Comparison of ENCODE assay signal across 12 cellular contexts in the genomic region with DNA sequence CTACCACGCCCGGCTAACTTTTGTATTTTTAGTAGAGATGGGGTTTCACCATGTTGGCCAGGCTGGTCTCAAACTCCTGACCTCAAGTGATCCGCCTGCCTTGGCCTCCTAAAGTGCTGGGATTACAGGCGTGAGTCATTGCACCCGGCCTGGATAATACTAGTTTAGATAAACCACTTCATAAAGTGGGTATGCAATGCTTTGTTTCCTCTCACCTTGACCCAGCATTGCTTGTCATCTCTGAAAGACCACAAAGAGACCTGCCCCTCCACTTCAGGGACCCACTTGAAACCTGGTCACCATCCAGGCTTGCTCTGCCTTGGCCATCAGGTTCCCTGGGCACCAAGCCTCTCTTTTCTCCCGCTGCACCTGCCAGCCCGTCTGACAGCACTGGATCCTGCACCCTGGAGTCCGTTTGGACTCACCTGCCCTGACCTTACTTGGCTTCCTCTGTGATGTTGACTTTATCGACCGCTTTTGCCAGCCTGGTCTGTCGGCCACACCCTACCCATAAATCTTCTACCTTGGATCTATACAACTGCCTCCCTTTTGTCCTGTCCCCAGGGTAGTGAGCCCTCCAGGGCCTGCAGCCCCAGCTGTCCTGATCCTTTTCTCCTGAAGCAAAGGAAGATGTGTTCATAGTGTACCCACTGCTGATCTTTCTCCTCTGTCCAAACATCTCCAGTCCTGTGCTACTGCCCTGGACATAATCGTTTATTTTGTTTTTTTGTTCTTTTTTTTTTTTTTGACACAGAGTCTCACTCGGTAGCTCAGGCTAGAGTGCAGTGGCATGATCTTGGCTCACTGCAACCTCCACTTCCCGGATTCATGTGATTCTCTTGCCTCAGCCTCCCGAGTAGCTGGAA. TPM values are rescaled to one million over a fixed set of nuclear protein-coding genes. Genes with fewer than 3 reads are reported as not detected.
DNase-seq lines count a peak whose midpoint lies in the region; ATAC-seq and TF ChIP-seq lines count a peak whose summit lies in the region.
"Had no signal": no experiment of that assay in that cellular context is flagged by ENCODE, and none has a peak within 500 bp of the region (broad histone marks: within the 10 kb centered on the region; RNA-seq: fewer than 3 reads in every experiment).

No MANE protein-coding gene starts in this region.

- DNase-seq in CD4-positive, CD25-positive, alpha-beta regulatory T cell, result no peak
- peak; percentile 52 for DNase-seq in LoVo (ENCODE audit: low spot score)
- peak; percentile 96 for DNase-seq in NCI-H748 (lab: John Stamatoyannopoulos, UW; ENCODE audit: unreplicated experiment)
- peak; percentile 72 to 93 (median 89) for DNase-seq in right lobe of liver
- DNase-seq in DMS 273 (lab: John Stamatoyannopoulos, UW; ENCODE audit: unreplicated experiment), result no peak
- DNase-seq in foreskin fibroblast, result no peak
- DNase-seq in BE2C, result no peak

- H3K36me3 Mint-ChIP-seq in CD4-positive, CD25-positive, alpha-beta regulatory T cell, result no peaks in the 10 kb centered on the region

- H3K27me3 Mint-ChIP-seq in CD4-positive, CD25-positive, alpha-beta regulatory T cell, result peaks cover 6% of the 10 kb centered on the region

- intact Hi-C loops in right lobe of liver (cut with DNase I), result no loop called here

- 26% methylated on average over 14 of the region's 15 CpGs for WGBS in right lobe of liver (ENCODE audit: insufficient coverage, low coverage, low lambda C conversion rate, missing lambda C conversion rate)

- no peaks in the 10 kb centered on the region for H3K27me3 ChIP-seq in CD4-positive, CD25-positive, alpha-beta regulatory T cell (ENCODE audit: control insufficient read depth, insufficient read depth, low read length)
- H3K27me3 ChIP-seq in right lobe of liver (no peaks in the 10 kb centered on the region), BE2C (no peaks in the 10 kb centered on the region)
- H3K27me3 ChIP-seq: vagina had no signal

- H3K27ac Mint-ChIP-seq in CD4-positive, CD25-positive, alpha-beta regulatory T cell, result peak overlapping the region in 2 of 3 donors; percentile 70 to 82
- H3K27ac Mint-ChIP-seq: dendritic cell treated with granulocyte-macrophage colony-stimulating factor and Interleukin-4, amounts not matched to agents 40 ng/mL and 50 ng/mL, for 4 days; nephron had no signal

- H3K36me3 ChIP-seq in CD4-positive, CD25-positive, alpha-beta regulatory T cell (ENCODE audit: control insufficient read depth, insufficient read depth, low read length), result no peaks in the 10 kb centered on the region
- H3K36me3 ChIP-seq in right lobe of liver (no peaks in the 10 kb centered on the region), BE2C (no peaks in the 10 kb centered on the region)
- H3K36me3 ChIP-seq: vagina had no signal

- TF ChIP-seq CTCF in right lobe of liver (IDR thresholded peaks at IDR 0.05) (no peak), foreskin fibroblast (IDR thresholded peaks at IDR 0.05; ENCODE audit: low read depth, low read length) (no peak), BE2C (IDR thresholded peaks at IDR 0.05; ENCODE audit: low read depth, low read length) (no peak)

- H3K9me3 Mint-ChIP-seq in CD4-positive, CD25-positive, alpha-beta regulatory T cell, result no peaks in the 10 kb centered on the region
- H3K9me3 Mint-ChIP-seq: dendritic cell treated with granulocyte-macrophage colony-stimulating factor and Interleukin-4, amounts not matched to agents 40 ng/mL and 50 ng/mL, for 4 days; nephron had no signal

- no peak overlapping the region for H3K4me3 Mint-ChIP-seq in CD4-positive, CD25-positive, alpha-beta regulatory T cell
- H3K4me3 Mint-ChIP-seq: dendritic cell treated with granulocyte-macrophage colony-stimulating factor and Interleukin-4, amounts not matched to agents 40 ng/mL and 50 ng/mL, for 4 days; nephron had no signal

- no peak for ATAC-seq in CD4-positive, CD25-positive, alpha-beta regulatory T cell (ENCODE audit: low read depth in 2 of 2)
- ATAC-seq in right lobe of liver, result peak; percentile 91 to 94 (median 92)
- no peak for ATAC-seq in HG02642 (IDR thresholded peaks at IDR 0.05; ENCODE audit: poor library complexity, unreplicated experiment)

- H3K27ac ChIP-seq in CD4-positive, CD25-positive, alpha-beta regulatory T cell (ENCODE audit: insufficient read depth, low read length, poor library complexity, severe bottlenecking), result no peak overlapping the region
- peak overlapping the region in 2 of 3 donors; percentile 26 to 48 for H3K27ac ChIP-seq in right lobe of liver
- H3K27ac ChIP-seq: vagina had no signal

- no peak for TF ChIP-seq POLR2A in right lobe of liver (IDR thresholded peaks at IDR 0.05)

- H3K4me1 Mint-ChIP-seq in CD4-positive, CD25-positive, alpha-beta regulatory T cell, result peaks cover 4 to 8% (median 5%) of the 10 kb centered on the region in 4 donors
- H3K4me1 Mint-ChIP-seq: nephron had no signal

- no peak overlapping the region for H3K4me3 ChIP-seq in CD4-positive, CD25-positive, alpha-beta regulatory T cell (ENCODE audit: low read depth, low read length)
- H3K4me3 ChIP-seq in right lobe of liver (no peak overlapping the region), foreskin fibroblast (ENCODE audit: low read depth in 1 of 2, low read length in 2 of 2) (no peak overlapping the region), BE2C (ENCODE audit: low read depth, low read length) (no peak overlapping the region)
- H3K4me3 ChIP-seq: smooth muscle cell, vagina had no signal

- H3K4me1 ChIP-seq in CD4-positive, CD25-positive, alpha-beta regulatory T cell (ENCODE audit: control insufficient read depth, insufficient read depth, low read length, poor library complexity, severe bottlenecking), result no peaks in the 10 kb centered on the region
- H3K4me1 ChIP-seq in right lobe of liver, result peaks cover 0 to 45% (median 13%) of the 10 kb centered on the region in 4 donors
- H3K4me1 ChIP-seq in BE2C, result no peaks in the 10 kb centered on the region
- H3K4me1 ChIP-seq: vagina had no signal

- no peaks in the 10 kb centered on the region for H3K9me3 ChIP-seq in CD4-positive, CD25-positive, alpha-beta regulatory T cell (ENCODE audit: control insufficient read depth in 2 of 2, low read length in 2 of 2)
- H3K9me3 ChIP-seq in right lobe of liver, result no peaks in the 10 kb centered on the region
- no peaks in the 10 kb centered on the region for H3K9me3 ChIP-seq in BE2C
- H3K9me3 ChIP-seq: vagina had no signal

RNA-seq across cellular contexts. Expression of a gene that starts 12.7 kb away (rescaled TPM):
- not detected for total RNA-seq in CD4-positive, CD25-positive, alpha-beta regulatory T cell
- not detected for polyA plus RNA-seq in CD4-positive, CD25-positive, alpha-beta regulatory T cell
- total RNA-seq in right lobe of liver, result 1 to 10 TPM in 4 of 6 experiments, under 1 TPM in 2; 0.06 to 3.1 (median 1.1) TPM
- polyA plus RNA-seq in BE2C (2012; ENCODE audit: insufficient read depth, insufficient read length, low read depth), result not detected
- total RNA-seq: smooth muscle cell, vagina had no signal
- polyA plus RNA-seq: smooth muscle cell had no signal

RNA-seq across cellular contexts. Expression of a gene that starts 19.6 kb away (rescaled TPM):
- total RNA-seq in CD4-positive, CD25-positive, alpha-beta regulatory T cell, result 89.4 TPM
- 10 to 100 TPM; 31.4 to 84.9 (median 57.2) TPM for polyA plus RNA-seq in CD4-positive, CD25-positive, alpha-beta regulatory T cell
- 1 to 10 TPM in 1 of 6 experiments, under 1 TPM in 5; 0.40 to 1.2 (median 0.66) TPM for total RNA-seq in right lobe of liver
- polyA plus RNA-seq in BE2C (2012; ENCODE audit: insufficient read depth, insufficient read length, low read depth), result not detected
- total RNA-seq: smooth muscle cell had no signal
- polyA plus RNA-seq: smooth muscle cell had no signal

RNA-seq across cellular contexts. Expression of a gene that starts 25.2 kb away (rescaled TPM):
- 89.1 TPM for total RNA-seq in CD4-positive, CD25-positive, alpha-beta regulatory T cell
- polyA plus RNA-seq in CD4-positive, CD25-positive, alpha-beta regulatory T cell, result 10 to 100 TPM; 49.4 to 65.1 (median 56.1) TPM
- 10 to 100 TPM in 5 of 6 experiments, 1 to 10 TPM in 1; 9.8 to 27.1 (median 24.7) TPM for total RNA-seq in right lobe of liver
- 143 TPM for polyA plus RNA-seq in BE2C (2012; ENCODE audit: insufficient read depth, insufficient read length, low read depth)

RNA-seq across cellular contexts. Expression of a gene that starts 40.9 kb away (rescaled TPM):
- total RNA-seq in CD4-positive, CD25-positive, alpha-beta regulatory T cell, result 224 TPM
- polyA plus RNA-seq in CD4-positive, CD25-positive, alpha-beta regulatory T cell, result 10 to 100 TPM; 36.9 to 62.2 (median 44.5) TPM
- 100 to 1,000 TPM in 1 of 6 experiments, 10 to 100 TPM in 5; 42.9 to 106 (median 60.7) TPM for total RNA-seq in right lobe of liver
- 1,186 TPM for polyA plus RNA-seq in BE2C (2012; ENCODE audit: insufficient read depth, insufficient read length, low read depth)

RNA-seq across cellular contexts. Expression of a gene that starts 46.6 kb away (rescaled TPM):
- 1.9 TPM for total RNA-seq in CD4-positive, CD25-positive, alpha-beta regulatory T cell
- polyA plus RNA-seq in CD4-positive, CD25-positive, alpha-beta regulatory T cell, result under 1 TPM in 2 of 4 donors, not detected in 2; 0.06 to 0.17 TPM
- under 1 TPM in 4 of 6 experiments, not detected in 2; 0.15 to 0.98 (median 0.51) TPM for total RNA-seq in right lobe of liver
- polyA plus RNA-seq in BE2C (2012; ENCODE audit: insufficient read depth, insufficient read length, low read depth), result 132 TPM

Comparison
In these comparisons a context has a peak if more than half of its experiments do, and no peak if none do; other contexts are left out.
1. ATAC-seq: peak in right lobe of liver (4 of 4); none in CD4-positive, CD25-positive, alpha-beta regulatory T cell (0 of 2) and HG02642 (single experiment).
2. DNase-seq: peak in LoVo (single experiment), NCI-H748 (single experiment) and right lobe of liver (3 of 3); none in CD4-positive, CD25-positive, alpha-beta regulatory T cell (0 of 3), DMS 273 (single experiment), foreskin fibroblast (0 of 2) and BE2C (single experiment).
3. RNA of a gene that starts 19.6 kb away (total RNA-seq): 89.4 TPM in CD4-positive, CD25-positive, alpha-beta regulatory T cell (single experiment); 0.40 to 1.2 TPM in right lobe of liver; every median in the first group is over 10 times any median in the second.